Comparison of ENCODE assay signal across 1 cellular context in the genomic region with DNA sequence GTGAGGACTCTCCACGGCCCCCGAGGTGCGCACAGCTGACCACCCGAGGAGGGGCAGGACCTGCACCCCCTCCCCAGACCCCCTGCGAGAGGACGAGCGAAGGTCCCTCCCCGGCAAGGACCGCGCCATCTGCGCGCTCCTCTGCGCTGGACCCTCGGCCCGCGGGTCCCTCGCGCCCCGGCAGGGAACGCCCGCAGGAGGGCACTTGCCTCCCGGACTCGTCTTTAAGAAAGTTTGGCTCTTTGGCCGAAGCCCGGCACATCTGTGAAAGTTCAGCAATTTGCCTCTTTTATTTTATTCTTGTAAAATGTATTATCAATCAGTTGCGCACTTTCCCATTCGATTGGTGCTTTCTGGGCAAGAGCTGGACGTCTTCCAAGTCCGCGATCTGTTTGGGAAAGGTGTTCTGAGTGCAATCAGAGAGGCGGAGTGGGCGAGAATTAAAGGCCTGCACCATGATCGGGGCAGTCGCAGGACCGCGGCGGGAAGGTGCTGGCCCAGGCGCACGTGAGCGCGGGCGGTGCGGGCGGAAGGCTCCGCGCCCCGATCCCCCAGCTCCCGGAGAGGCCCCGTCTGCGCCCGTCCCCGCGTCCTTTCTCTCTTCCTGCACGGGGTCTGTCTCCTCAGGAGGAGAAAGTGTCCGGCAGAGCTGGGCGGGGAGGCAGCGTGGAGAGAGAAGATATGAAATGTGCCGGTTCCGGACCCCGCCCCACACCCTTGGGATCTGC.
A peak's percentile ranks its signal among the peaks of the same experiment; 100 is the strongest.
TF ChIP-seq lines count a peak whose summit lies in the region.

No MANE protein-coding gene starts in this region.

TF ChIP-seq in HepG2, 621 proteins besides CTCF, POLR2A, EP300 and RAD21 (continued from another document and continues in another):
- TF ChIP-seq, protein P1, sequence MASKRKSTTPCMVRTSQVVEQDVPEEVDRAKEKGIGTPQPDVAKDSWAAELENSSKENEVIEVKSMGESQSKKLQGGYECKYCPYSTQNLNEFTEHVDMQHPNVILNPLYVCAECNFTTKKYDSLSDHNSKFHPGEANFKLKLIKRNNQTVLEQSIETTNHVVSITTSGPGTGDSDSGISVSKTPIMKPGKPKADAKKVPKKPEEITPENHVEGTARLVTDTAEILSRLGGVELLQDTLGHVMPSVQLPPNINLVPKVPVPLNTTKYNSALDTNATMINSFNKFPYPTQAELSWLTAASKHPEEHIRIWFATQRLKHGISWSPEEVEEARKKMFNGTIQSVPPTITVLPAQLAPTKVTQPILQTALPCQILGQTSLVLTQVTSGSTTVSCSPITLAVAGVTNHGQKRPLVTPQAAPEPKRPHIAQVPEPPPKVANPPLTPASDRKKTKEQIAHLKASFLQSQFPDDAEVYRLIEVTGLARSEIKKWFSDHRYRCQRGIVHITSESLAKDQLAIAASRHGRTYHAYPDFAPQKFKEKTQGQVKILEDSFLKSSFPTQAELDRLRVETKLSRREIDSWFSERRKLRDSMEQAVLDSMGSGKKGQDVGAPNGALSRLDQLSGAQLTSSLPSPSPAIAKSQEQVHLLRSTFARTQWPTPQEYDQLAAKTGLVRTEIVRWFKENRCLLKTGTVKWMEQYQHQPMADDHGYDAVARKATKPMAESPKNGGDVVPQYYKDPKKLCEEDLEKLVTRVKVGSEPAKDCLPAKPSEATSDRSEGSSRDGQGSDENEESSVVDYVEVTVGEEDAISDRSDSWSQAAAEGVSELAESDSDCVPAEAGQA (IDR thresholded peaks at IDR 0.05; ENCODE audit: low read depth), result no peak
- TF ChIP-seq, protein P1 (CRISPR knock-in tag; IDR thresholded peaks at IDR 0.05; ENCODE audit: borderline replicate concordance), result no peak
- TF ChIP-seq MAFG (CRISPR knock-in tag; IDR thresholded peaks at IDR 0.05) (no peak), ZNF512B (CRISPR knock-in tag; IDR thresholded peaks at IDR 0.05; ENCODE audit: borderline replicate concordance) (no peak), FOXM1 (CRISPR knock-in tag; IDR thresholded peaks at IDR 0.05) (no peak), ZNF563 (CRISPR knock-in tag; IDR thresholded peaks at IDR 0.05) (no peak), ZNF317 (CRISPR knock-in tag; IDR thresholded peaks at IDR 0.05) (no peak), ZNF143 (CRISPR knock-in tag; IDR thresholded peaks at IDR 0.05) (no peak), SMC3 (IDR thresholded peaks at IDR 0.05; ENCODE audit: low read length) (no peak), HES4 (CRISPR knock-in tag; IDR thresholded peaks at IDR 0.05; ENCODE audit: borderline replicate concordance) (no peak), ZFX (CRISPR knock-in tag; IDR thresholded peaks at IDR 0.05; ENCODE audit: low read depth) (0 out of 2 replicates have a peak, but pooled peaks have one; percentile 21), ETS1 (CRISPR knock-in tag; IDR thresholded peaks at IDR 0.05) (no peak), ZSCAN5A (CRISPR knock-in tag; IDR thresholded peaks at IDR 0.05; ENCODE audit: borderline replicate concordance) (peak; percentile 76; the same call in 1 of the 2 replicates), ZBTB39 (CRISPR knock-in tag; IDR thresholded peaks at IDR 0.05) (no peak)
- TF ChIP-seq, protein P2, sequence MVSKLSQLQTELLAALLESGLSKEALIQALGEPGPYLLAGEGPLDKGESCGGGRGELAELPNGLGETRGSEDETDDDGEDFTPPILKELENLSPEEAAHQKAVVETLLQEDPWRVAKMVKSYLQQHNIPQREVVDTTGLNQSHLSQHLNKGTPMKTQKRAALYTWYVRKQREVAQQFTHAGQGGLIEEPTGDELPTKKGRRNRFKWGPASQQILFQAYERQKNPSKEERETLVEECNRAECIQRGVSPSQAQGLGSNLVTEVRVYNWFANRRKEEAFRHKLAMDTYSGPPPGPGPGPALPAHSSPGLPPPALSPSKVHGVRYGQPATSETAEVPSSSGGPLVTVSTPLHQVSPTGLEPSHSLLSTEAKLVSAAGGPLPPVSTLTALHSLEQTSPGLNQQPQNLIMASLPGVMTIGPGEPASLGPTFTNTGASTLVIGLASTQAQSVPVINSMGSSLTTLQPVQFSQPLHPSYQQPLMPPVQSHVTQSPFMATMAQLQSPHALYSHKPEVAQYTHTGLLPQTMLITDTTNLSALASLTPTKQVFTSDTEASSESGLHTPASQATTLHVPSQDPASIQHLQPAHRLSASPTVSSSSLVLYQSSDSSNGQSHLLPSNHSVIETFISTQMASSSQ (IDR thresholded peaks at IDR 0.05; ENCODE audit: low read depth), result no peak
- TF ChIP-seq, protein P2 (CRISPR knock-in tag; IDR thresholded peaks at IDR 0.05; ENCODE audit: borderline replicate concordance), result no peak
- TF ChIP-seq, protein P3, sequence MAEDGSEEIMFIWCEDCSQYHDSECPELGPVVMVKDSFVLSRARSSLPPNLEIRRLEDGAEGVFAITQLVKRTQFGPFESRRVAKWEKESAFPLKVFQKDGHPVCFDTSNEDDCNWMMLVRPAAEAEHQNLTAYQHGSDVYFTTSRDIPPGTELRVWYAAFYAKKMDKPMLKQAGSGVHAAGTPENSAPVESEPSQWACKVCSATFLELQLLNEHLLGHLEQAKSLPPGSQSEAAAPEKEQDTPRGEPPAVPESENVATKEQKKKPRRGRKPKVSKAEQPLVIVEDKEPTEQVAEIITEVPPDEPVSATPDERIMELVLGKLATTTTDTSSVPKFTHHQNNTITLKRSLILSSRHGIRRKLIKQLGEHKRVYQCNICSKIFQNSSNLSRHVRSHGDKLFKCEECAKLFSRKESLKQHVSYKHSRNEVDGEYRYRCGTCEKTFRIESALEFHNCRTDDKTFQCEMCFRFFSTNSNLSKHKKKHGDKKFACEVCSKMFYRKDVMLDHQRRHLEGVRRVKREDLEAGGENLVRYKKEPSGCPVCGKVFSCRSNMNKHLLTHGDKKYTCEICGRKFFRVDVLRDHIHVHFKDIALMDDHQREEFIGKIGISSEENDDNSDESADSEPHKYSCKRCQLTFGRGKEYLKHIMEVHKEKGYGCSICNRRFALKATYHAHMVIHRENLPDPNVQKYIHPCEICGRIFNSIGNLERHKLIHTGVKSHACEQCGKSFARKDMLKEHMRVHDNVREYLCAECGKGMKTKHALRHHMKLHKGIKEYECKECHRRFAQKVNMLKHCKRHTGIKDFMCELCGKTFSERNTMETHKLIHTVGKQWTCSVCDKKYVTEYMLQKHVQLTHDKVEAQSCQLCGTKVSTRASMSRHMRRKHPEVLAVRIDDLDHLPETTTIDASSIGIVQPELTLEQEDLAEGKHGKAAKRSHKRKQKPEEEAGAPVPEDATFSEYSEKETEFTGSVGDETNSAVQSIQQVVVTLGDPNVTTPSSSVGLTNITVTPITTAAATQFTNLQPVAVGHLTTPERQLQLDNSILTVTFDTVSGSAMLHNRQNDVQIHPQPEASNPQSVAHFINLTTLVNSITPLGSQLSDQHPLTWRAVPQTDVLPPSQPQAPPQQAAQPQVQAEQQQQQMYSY (CRISPR knock-in tag; IDR thresholded peaks at IDR 0.05), result no peak
- TF ChIP-seq, protein P4, sequence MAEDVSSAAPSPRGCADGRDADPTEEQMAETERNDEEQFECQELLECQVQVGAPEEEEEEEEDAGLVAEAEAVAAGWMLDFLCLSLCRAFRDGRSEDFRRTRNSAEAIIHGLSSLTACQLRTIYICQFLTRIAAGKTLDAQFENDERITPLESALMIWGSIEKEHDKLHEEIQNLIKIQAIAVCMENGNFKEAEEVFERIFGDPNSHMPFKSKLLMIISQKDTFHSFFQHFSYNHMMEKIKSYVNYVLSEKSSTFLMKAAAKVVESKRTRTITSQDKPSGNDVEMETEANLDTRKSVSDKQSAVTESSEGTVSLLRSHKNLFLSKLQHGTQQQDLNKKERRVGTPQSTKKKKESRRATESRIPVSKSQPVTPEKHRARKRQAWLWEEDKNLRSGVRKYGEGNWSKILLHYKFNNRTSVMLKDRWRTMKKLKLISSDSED (CRISPR knock-in tag; IDR thresholded peaks at IDR 0.05), result no peak
- TF ChIP-seq, protein P5, sequence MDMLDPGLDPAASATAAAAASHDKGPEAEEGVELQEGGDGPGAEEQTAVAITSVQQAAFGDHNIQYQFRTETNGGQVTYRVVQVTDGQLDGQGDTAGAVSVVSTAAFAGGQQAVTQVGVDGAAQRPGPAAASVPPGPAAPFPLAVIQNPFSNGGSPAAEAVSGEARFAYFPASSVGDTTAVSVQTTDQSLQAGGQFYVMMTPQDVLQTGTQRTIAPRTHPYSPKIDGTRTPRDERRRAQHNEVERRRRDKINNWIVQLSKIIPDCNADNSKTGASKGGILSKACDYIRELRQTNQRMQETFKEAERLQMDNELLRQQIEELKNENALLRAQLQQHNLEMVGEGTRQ (IDR thresholded peaks at IDR 0.05; ENCODE audit: low read depth, low read length), result no peak
- TF ChIP-seq, protein P5 (CRISPR knock-in tag; IDR thresholded peaks at IDR 0.05; ENCODE audit: borderline replicate concordance), result no peak
